ENCODE assay signal across 8 cellular contexts in genomic region chr17:42378597-42379594, GRCh38. TPM values are rescaled to one million over a fixed set of nuclear protein-coding genes. Genes with fewer than 3 reads are reported as not detected.
A peak's percentile ranks its signal among the peaks of the same experiment; 100 is the strongest.
DNase-seq lines count a peak whose midpoint lies in the region; ATAC-seq and TF ChIP-seq lines count a peak whose summit lies in the region.

No MANE protein-coding gene starts in this region.

- TF ChIP-seq CTCF in HFF-Myc (IDR thresholded peaks at IDR 0.05; ENCODE audit: low read depth, low read length, missing control alignments): no peak

- DNase-seq in ACHN: peak; percentile 73
- DNase-seq in HFF-Myc (ENCODE audit: extremely low read depth, low read depth): no peak
- DNase-seq in activated naive CD8-positive, alpha-beta T cell treated with anti-CD3 and anti-CD28 coated beads, Interleukin-2, amount 10 ng/mL, durations not matched to agents 7 days and 5 days: no peak
- no peak for DNase-seq in iPS DF 6.9 (ENCODE audit: low read depth, low spot score)
- DNase-seq in stimulated activated naive CD8-positive, alpha-beta T cell treated with anti-CD3 and anti-CD28 coated beads, Interleukin-15, Interleukin-2, amounts not matched to agents 100 U/mL and 50 U/mL, for 24 hours: no peak
- no peak for DNase-seq in COLO668 (lab: John Stamatoyannopoulos, UW; ENCODE audit: unreplicated experiment)

- WGBS in iPS DF 6.9 (ENCODE audit: insufficient coverage, insufficient read length): no CpG with 5 or more reads among the region's 10 CpGs

- peaks cover 1% of the 10 kb centered on the region; the same call in 1 of the 2 replicates for H3K4me1 ChIP-seq in iPS DF 6.9 (ENCODE audit: control insufficient read depth, insufficient read depth, low read length)

- H3K27me3 ChIP-seq in iPS DF 6.9 (ENCODE audit: control insufficient read depth, insufficient read depth, low read length): no peaks in the 10 kb centered on the region

- H3K36me3 ChIP-seq in iPS DF 6.9 (ENCODE audit: control insufficient read depth, insufficient read depth, low read length): no peaks in the 10 kb centered on the region

- H3K27me3 Mint-ChIP-seq in activated naive CD8-positive, alpha-beta T cell treated with anti-CD3 and anti-CD28 coated beads, Interleukin-2, amount 10 ng/mL, durations not matched to agents 7 days and 5 days: no peaks in the 10 kb centered on the region

- H3K36me3 Mint-ChIP-seq in activated naive CD8-positive, alpha-beta T cell treated with anti-CD3 and anti-CD28 coated beads, Interleukin-2, amount 10 ng/mL, durations not matched to agents 7 days and 5 days: peaks cover 6% of the 10 kb centered on the region

- peak overlapping the region; percentile 85 for H3K27ac Mint-ChIP-seq in activated naive CD8-positive, alpha-beta T cell treated with anti-CD3 and anti-CD28 coated beads, Interleukin-2, amount 10 ng/mL, durations not matched to agents 7 days and 5 days

- peak overlapping the region; percentile 36 for H3K27ac ChIP-seq in iPS DF 6.9 (ENCODE audit: low read length)

- POLR2A ChIA-PET in activated naive CD8-positive, alpha-beta T cell treated with anti-CD3 and anti-CD28 coated beads, Interleukin-2, amount 10 ng/mL, durations not matched to agents 7 days and 5 days (lab: Charles Lee): interaction anchor here (0.6 to 1.8 kb wide), 3 partner anchors 10 to 25 kb away, joined by 3 to 14 read pairs (median 5); partner anchors contain the start of gene STAT3

- ATAC-seq in activated naive CD8-positive, alpha-beta T cell treated with anti-CD3 and anti-CD28 coated beads, Interleukin-2, amount 10 ng/mL, durations not matched to agents 7 days and 5 days (ENCODE audit: low read depth): peak; percentile 48
- peak; percentile 58 for ATAC-seq in stimulated activated naive CD8-positive, alpha-beta T cell treated with anti-CD3 and anti-CD28 coated beads, Interleukin-15, Interleukin-2, amounts not matched to agents 100 U/mL and 50 U/mL, for 24 hours
- no peak for ATAC-seq in GM21515 (IDR thresholded peaks at IDR 0.05; ENCODE audit: unreplicated experiment)
- ATAC-seq in GM21528 (IDR thresholded peaks at IDR 0.05; ENCODE audit: low FRiP score, unreplicated experiment): no peak

- H3K4me3 ChIP-seq in HFF-Myc (replicated peaks; ENCODE audit: low read depth, low read length): peak overlapping the region; percentile 30
- no peak overlapping the region for H3K4me3 ChIP-seq in iPS DF 6.9 (ENCODE audit: low read length)

- in situ Hi-C loops in ACHN (cut with HindIII; ENCODE audit: low pct_ligation_motif_present, low pct_unique_long_range_greater_than_20kb, low sequenced_read_pairs): no loop called here

- peaks cover 41% of the 10 kb centered on the region for H3K4me1 Mint-ChIP-seq in activated naive CD8-positive, alpha-beta T cell treated with anti-CD3 and anti-CD28 coated beads, Interleukin-2, amount 10 ng/mL, durations not matched to agents 7 days and 5 days

- no peaks in the 10 kb centered on the region for H3K9me3 Mint-ChIP-seq in activated naive CD8-positive, alpha-beta T cell treated with anti-CD3 and anti-CD28 coated beads, Interleukin-2, amount 10 ng/mL, durations not matched to agents 7 days and 5 days

- peak overlapping the region; percentile 86 for H3K4me3 Mint-ChIP-seq in activated naive CD8-positive, alpha-beta T cell treated with anti-CD3 and anti-CD28 coated beads, Interleukin-2, amount 10 ng/mL, durations not matched to agents 7 days and 5 days

- no peaks in the 10 kb centered on the region for H3K9me3 ChIP-seq in iPS DF 6.9 (ENCODE audit: control insufficient read depth, insufficient read depth, low read length)

RNA-seq across cellular contexts. Expression of gene STAT3, which starts 9.3 kb away (rescaled TPM):
- total RNA-seq in activated naive CD8-positive, alpha-beta T cell treated with anti-CD3 and anti-CD28 coated beads, Interleukin-2, amount 10 ng/mL, durations not matched to agents 7 days and 5 days: 100 to 1,000 TPM; 128 to 131 TPM

RNA-seq across cellular contexts. Expression of gene CAVIN1, which starts 44.2 kb away (rescaled TPM):
- total RNA-seq in activated naive CD8-positive, alpha-beta T cell treated with anti-CD3 and anti-CD28 coated beads, Interleukin-2, amount 10 ng/mL, durations not matched to agents 7 days and 5 days: 1 to 10 TPM; 5.1 to 5.3 TPM

Comparison
In these comparisons a context has a peak if more than half of its experiments do, and no peak if none do; other contexts are left out.
1. ATAC-seq: peak in activated naive CD8-positive, alpha-beta T cell treated with anti-CD3 and anti-CD28 coated beads, Interleukin-2, amount 10 ng/mL, durations not matched to agents 7 days and 5 days (single experiment) and stimulated activated naive CD8-positive, alpha-beta T cell treated with anti-CD3 and anti-CD28 coated beads, Interleukin-15, Interleukin-2, amounts not matched to agents 100 U/mL and 50 U/mL, for 24 hours (single experiment); none in GM21515 (single experiment) and GM21528 (single experiment).